ENCODE assay signal across 15 cellular contexts in genomic region chr16:81956213-81956948, GRCh38. TPM values are rescaled to one million over a fixed set of nuclear protein-coding genes. Genes with fewer than 3 reads are reported as not detected.
DNase-seq lines count a peak whose midpoint lies in the region; ATAC-seq, FAIRE-seq and TF ChIP-seq lines count a peak whose summit lies in the region.
"Had no signal": no experiment of that assay in that cellular context is flagged by ENCODE, and none has a peak within 500 bp of the region (broad histone marks: within the 10 kb centered on the region; RNA-seq: fewer than 3 reads in every experiment).

No MANE protein-coding gene starts in this region.

- H3K27ac ChIP-seq in HepG2 (ENCODE audit: extremely low read length, insufficient read depth, low read length): no peak overlapping the region

- TF ChIP-seq RAD21 in HepG2 (CRISPR knock-in tag; IDR thresholded peaks at IDR 0.05): no peak

- POLR2A ChIA-PET in HepG2 (lab: Yijun Ruan, JAX): no interaction called here

- H3K4me2 ChIP-seq in HepG2 (ENCODE audit: low read depth, low read length): no peak overlapping the region

- no peak for TF ChIP-seq EP300 in HepG2 (IDR thresholded peaks at IDR 0.05; ENCODE audit: low read depth in 2 of 2, low read length in 2 of 2)
- TF ChIP-seq EP300 in HepG2 (CRISPR knock-in tag; IDR thresholded peaks at IDR 0.05; ENCODE audit: borderline replicate concordance): no peak

- H3K27me3 ChIP-seq in adipocyte (replicated peaks; ENCODE audit: control insufficient read depth, insufficient read depth, low read length): peaks cover 5% of the 10 kb centered on the region
- peaks cover 1 to 5% of the 10 kb centered on the region in 2 experiments; a peak in 1 of 5 replicates for H3K27me3 ChIP-seq in HepG2 (ENCODE audit: control insufficient read depth in 1 of 2, insufficient read depth in 2 of 2, low read length in 2 of 2)

- TF ChIP-seq POLR2A in HepG2 (IDR thresholded peaks at IDR 0.05; ENCODE audit: insufficient read depth in 1 of 2, low read depth in 2 of 2, low read length in 2 of 2): no peak

- H4K20me1 ChIP-seq in HepG2 (ENCODE audit: insufficient read depth, low read length): no peaks in the 10 kb centered on the region

- H3K36me3 ChIP-seq in adipocyte (ENCODE audit: control insufficient read depth, insufficient read depth, low read length, severe bottlenecking) (no peaks in the 10 kb centered on the region), HepG2 (replicated peaks in 1 of 2; ENCODE audit: control insufficient read depth in 1 of 2, insufficient read depth in 2 of 2, low read length in 2 of 2) (no peaks in the 10 kb centered on the region)

- CTCF ChIA-PET in HepG2 (lab: Yijun Ruan, JAX; ENCODE audit: low intra/inter-chr PET ratio, low total read pairs): no interaction called here

- intact Hi-C loops in HepG2 (cut with micrococcal nuclease; ENCODE audit: unreplicated experiment): no loop called here

- no peak overlapping the region for H3K9ac ChIP-seq in adipocyte (ENCODE audit: low read length)
- no peak overlapping the region for H3K9ac ChIP-seq in HepG2 (ENCODE audit: insufficient read depth, low read depth, low read length)

- in situ Hi-C loops in HepG2 (cut with HindIII; ENCODE audit: extremely low pct_ligation_motif_present, low pct_unique_long_range_greater_than_20kb): no loop called here

- ATAC-seq in HepG2 (no peak), HG02970 (IDR thresholded peaks at IDR 0.05; ENCODE audit: low FRiP score, unreplicated experiment) (no peak)

- BruUV-seq in HepG2 (replicated peaks; lab: Mats Ljungman, UMichigan): no TSS peak

- no peak overlapping the region for H3K4me3 ChIP-seq in adipocyte (ENCODE audit: low read length)
- no peak overlapping the region for H3K4me3 ChIP-seq in HepG2 (replicated peaks in 1 of 3; ENCODE audit: insufficient read depth in 1 of 3, low read depth in 2 of 3, low read length in 3 of 3)

- no peak for FAIRE-seq in HepG2 (lab: Jason Lieb, UNC)
- FAIRE-seq: frontal cortex, GM12892, keratinocyte, RCC 7860 had no signal

- H3K9me3 ChIP-seq in adipocyte (ENCODE audit: control insufficient read depth, low read length) (peaks cover 17% of the 10 kb centered on the region), HepG2 (ENCODE audit: low read length) (peaks cover 5% of the 10 kb centered on the region)

- DNase-seq in AML-193 (lab: John Stamatoyannopoulos, UW) (peak; percentile 24 to 26), HT1080 (ENCODE audit: low read depth) (peak; percentile 40), adipocyte (ENCODE audit: low read depth) (peak; percentile 60), HepG2 (ENCODE audit: low spot score) (no peak), NCI-H146 (lab: John Stamatoyannopoulos, UW) (no peak), OCI-M1 (lab: John Stamatoyannopoulos, UW) (no peak)
- DNase-seq in activated effector memory CD4-positive, alpha-beta T cell treated with anti-CD3 and anti-CD28 coated beads, Interleukin-2, amount 50 U/mL, for 16 hours: no peak
- DNase-seq: NCI-H446 treated with DMSO at 0.1 percent for 48 hours; stimulated activated naive CD4-positive, alpha-beta T cell; T-helper 9 cell had no signal

- 39% methylated on average over 8 of the region's 9 CpGs for WGBS in HepG2 (ENCODE audit: low lambda C conversion rate)

- TF ChIP-seq CTCF in HepG2 (CRISPR knock-in tag; IDR thresholded peaks at IDR 0.05): no peak

- H2AFZ ChIP-seq in HepG2 (ENCODE audit: low read length): no peak overlapping the region

- H3K79me2 ChIP-seq in HepG2 (ENCODE audit: insufficient read depth, low read length): no peaks in the 10 kb centered on the region

- no peaks in the 10 kb centered on the region for H3K4me1 ChIP-seq in adipocyte (ENCODE audit: control insufficient read depth, insufficient read depth, low read length)
- no peaks in the 10 kb centered on the region for H3K4me1 ChIP-seq in HepG2 (ENCODE audit: insufficient read depth, low read length)

TF ChIP-seq in HepG2, 621 proteins besides CTCF, POLR2A, EP300 and RAD21:
- peak; percentile 72 for TF ChIP-seq CEBPG (CRISPR knock-in tag; IDR thresholded peaks at IDR 0.05)
- no peak for TF ChIP-seq ZMYM2 (CRISPR knock-in tag; IDR thresholded peaks at IDR 0.05)
- no peak for TF ChIP-seq ZNF672 (CRISPR knock-in tag; IDR thresholded peaks at IDR 0.05)
- TF ChIP-seq LRRFIP1 (CRISPR knock-in tag; conservative IDR thresholded peaks at IDR 0.05): no peak
- no peak for TF ChIP-seq PLRG1 (conservative IDR thresholded peaks at IDR 0.05)
- no peak for TF ChIP-seq ASH2L (IDR thresholded peaks at IDR 0.05; ENCODE audit: insufficient read length, low read depth, low read length)
- TF ChIP-seq ZNF101 (CRISPR knock-in tag; IDR thresholded peaks at IDR 0.05; ENCODE audit: borderline replicate concordance, low read depth): no peak
- peak; percentile 97 for TF ChIP-seq CEBPB (IDR thresholded peaks at IDR 0.05; ENCODE audit: borderline replicate concordance, low read depth, low read length)

RNA-seq across cellular contexts. Expression of gene SDR42E1, which starts 54.9 kb away (rescaled TPM):
- total RNA-seq in HT1080 (2014; rRNA removed; shearing (Covaris generic)): 4.6 and 5.9 TPM in 2 replicates
- 3.7 and 4.6 TPM in 2 replicates for polyA plus RNA-seq in HT1080 (2015; cell fraction: cytosol; rRNA removed)
- 3.5 and 3.8 TPM in 2 replicates for polyA plus RNA-seq in HT1080 (2015; cell fraction: nucleus; rRNA removed)
- total RNA-seq in HepG2 (2016; rRNA removed; fragmentation: Illumina TruSeq; extraction: Trizol): 0.01 and 0.13 TPM in 2 replicates
- total RNA-seq in HepG2 (2016; cell fraction: cytosol; rRNA removed; fragmentation: Illumina TruSeq; extraction: Trizol; ENCODE audit: low read depth): not detected in 2 replicates
- total RNA-seq in HepG2 (2016; cell fraction: insoluble cytoplasmic fraction; rRNA removed; fragmentation: Illumina TruSeq; extraction: Trizol): 0.09 and 0.39 TPM in 2 replicates
- total RNA-seq in HepG2 (2016; cell fraction: membrane; rRNA removed; fragmentation: Illumina TruSeq; extraction: Trizol): under 0.01 and 0.09 TPM in 2 replicates
- 0.03 TPM in 1 of 2 replicates, not detected in the other for total RNA-seq in HepG2 (2016; cell fraction: nucleus; rRNA removed; fragmentation: Illumina TruSeq; extraction: Trizol)
- polyA plus RNA-seq in HepG2 (2011; rRNA removed): 0.01 TPM in 1 of 2 replicates, not detected in the other
- under 0.01 TPM in 1 of 2 replicates, not detected in the other for polyA plus RNA-seq in HepG2 (2011; cell fraction: cytosol; rRNA removed)
- 0.02 TPM in 2 replicates for polyA plus RNA-seq in HepG2 (2011; cell fraction: nucleus; rRNA removed)
- polyA plus RNA-seq in HepG2 (2012): 0.01 TPM in 1 of 2 replicates, not detected in the other
- polyA plus RNA-seq in HepG2 (2016; cell fraction: cytosol; fragmentation: Illumina TruSeq; extraction: Trizol; ENCODE audit: low read depth): not detected in 2 replicates
- 0.11 TPM in 2 replicates for polyA plus RNA-seq in HepG2 (2016; cell fraction: insoluble cytoplasmic fraction; fragmentation: Illumina TruSeq; extraction: Trizol; ENCODE audit: low read depth)
- polyA plus RNA-seq in HepG2 (2016; cell fraction: membrane; fragmentation: Illumina TruSeq; extraction: Trizol; ENCODE audit: low read depth): 0.07 TPM in 1 of 2 replicates, not detected in the other
- not detected in 2 replicates for polyA plus RNA-seq in HepG2 (2016; cell fraction: nucleus; fragmentation: Illumina TruSeq; extraction: Trizol; ENCODE audit: insufficient read depth, low read depth)
- not detected in 2 replicates for polyA minus RNA-seq in HepG2 (2011; rRNA and poly(A)+ RNA removed; ENCODE audit: low replicate concordance)
- polyA minus RNA-seq in HepG2 (2011; cell fraction: cytosol; rRNA and poly(A)+ RNA removed): not detected in 2 replicates
- polyA minus RNA-seq in HepG2 (2011; cell fraction: nucleus; rRNA and poly(A)+ RNA removed): not detected in 2 replicates

Comparison
In these comparisons a context has a peak if more than half of its experiments do, and no peak if none do; other contexts are left out.
1. DNase-seq: peak in AML-193 (2 of 2), HT1080 (single experiment) and adipocyte (single experiment); none in HepG2 (single experiment), NCI-H146 (single experiment), activated effector memory CD4-positive, alpha-beta T cell treated with anti-CD3 and anti-CD28 coated beads, Interleukin-2, amount 50 U/mL, for 16 hours (single experiment) and OCI-M1 (single experiment).